Comparison of ENCODE assay signal across 2 cellular contexts in the genomic region with DNA sequence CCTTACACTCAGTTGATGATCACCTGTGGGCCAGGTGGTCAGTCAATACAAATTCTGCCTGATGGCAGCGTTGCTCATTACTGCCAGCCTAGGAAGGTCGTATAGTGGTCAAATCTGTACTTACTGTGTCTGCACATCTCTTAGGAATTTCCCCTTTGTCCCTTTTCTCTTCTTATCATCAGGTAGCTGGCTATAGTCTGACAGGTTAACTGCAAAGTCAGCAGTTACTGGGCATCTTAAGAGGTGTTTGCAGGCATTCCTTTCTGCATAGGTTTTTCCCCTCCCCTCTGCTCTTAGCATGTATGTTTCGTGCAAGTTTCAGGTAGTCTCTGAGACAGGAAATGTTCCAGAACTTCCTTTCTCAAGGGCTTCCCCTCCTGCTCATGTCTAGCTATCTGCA.
A peak's percentile ranks its signal among the peaks of the same experiment; 100 is the strongest.
TF ChIP-seq lines count a peak whose summit lies in the region.

No MANE protein-coding gene starts in this region.

TF ChIP-seq in A549, 52 proteins besides CTCF, POLR2A, EP300 and RAD21 (continued from another document):
- TF ChIP-seq MAFK (IDR thresholded peaks at IDR 0.05; ENCODE audit: partially characterized antibody) (peak; percentile 63), SMC3 (IDR thresholded peaks at IDR 0.05) (no peak)
- TF ChIP-seq, protein P1, sequence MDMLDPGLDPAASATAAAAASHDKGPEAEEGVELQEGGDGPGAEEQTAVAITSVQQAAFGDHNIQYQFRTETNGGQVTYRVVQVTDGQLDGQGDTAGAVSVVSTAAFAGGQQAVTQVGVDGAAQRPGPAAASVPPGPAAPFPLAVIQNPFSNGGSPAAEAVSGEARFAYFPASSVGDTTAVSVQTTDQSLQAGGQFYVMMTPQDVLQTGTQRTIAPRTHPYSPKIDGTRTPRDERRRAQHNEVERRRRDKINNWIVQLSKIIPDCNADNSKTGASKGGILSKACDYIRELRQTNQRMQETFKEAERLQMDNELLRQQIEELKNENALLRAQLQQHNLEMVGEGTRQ (IDR thresholded peaks at IDR 0.05) = no peak

TF ChIP-seq in GM23338, 12 proteins besides CTCF, POLR2A, EP300 and RAD21 (continued from another document):
- TF ChIP-seq, protein P2, sequence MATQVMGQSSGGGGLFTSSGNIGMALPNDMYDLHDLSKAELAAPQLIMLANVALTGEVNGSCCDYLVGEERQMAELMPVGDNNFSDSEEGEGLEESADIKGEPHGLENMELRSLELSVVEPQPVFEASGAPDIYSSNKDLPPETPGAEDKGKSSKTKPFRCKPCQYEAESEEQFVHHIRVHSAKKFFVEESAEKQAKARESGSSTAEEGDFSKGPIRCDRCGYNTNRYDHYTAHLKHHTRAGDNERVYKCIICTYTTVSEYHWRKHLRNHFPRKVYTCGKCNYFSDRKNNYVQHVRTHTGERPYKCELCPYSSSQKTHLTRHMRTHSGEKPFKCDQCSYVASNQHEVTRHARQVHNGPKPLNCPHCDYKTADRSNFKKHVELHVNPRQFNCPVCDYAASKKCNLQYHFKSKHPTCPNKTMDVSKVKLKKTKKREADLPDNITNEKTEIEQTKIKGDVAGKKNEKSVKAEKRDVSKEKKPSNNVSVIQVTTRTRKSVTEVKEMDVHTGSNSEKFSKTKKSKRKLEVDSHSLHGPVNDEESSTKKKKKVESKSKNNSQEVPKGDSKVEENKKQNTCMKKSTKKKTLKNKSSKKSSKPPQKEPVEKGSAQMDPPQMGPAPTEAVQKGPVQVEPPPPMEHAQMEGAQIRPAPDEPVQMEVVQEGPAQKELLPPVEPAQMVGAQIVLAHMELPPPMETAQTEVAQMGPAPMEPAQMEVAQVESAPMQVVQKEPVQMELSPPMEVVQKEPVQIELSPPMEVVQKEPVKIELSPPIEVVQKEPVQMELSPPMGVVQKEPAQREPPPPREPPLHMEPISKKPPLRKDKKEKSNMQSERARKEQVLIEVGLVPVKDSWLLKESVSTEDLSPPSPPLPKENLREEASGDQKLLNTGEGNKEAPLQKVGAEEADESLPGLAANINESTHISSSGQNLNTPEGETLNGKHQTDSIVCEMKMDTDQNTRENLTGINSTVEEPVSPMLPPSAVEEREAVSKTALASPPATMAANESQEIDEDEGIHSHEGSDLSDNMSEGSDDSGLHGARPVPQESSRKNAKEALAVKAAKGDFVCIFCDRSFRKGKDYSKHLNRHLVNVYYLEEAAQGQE (IDR thresholded peaks at IDR 0.05; ENCODE audit: unreplicated experiment) = no peak
- TF ChIP-seq, protein P3, sequence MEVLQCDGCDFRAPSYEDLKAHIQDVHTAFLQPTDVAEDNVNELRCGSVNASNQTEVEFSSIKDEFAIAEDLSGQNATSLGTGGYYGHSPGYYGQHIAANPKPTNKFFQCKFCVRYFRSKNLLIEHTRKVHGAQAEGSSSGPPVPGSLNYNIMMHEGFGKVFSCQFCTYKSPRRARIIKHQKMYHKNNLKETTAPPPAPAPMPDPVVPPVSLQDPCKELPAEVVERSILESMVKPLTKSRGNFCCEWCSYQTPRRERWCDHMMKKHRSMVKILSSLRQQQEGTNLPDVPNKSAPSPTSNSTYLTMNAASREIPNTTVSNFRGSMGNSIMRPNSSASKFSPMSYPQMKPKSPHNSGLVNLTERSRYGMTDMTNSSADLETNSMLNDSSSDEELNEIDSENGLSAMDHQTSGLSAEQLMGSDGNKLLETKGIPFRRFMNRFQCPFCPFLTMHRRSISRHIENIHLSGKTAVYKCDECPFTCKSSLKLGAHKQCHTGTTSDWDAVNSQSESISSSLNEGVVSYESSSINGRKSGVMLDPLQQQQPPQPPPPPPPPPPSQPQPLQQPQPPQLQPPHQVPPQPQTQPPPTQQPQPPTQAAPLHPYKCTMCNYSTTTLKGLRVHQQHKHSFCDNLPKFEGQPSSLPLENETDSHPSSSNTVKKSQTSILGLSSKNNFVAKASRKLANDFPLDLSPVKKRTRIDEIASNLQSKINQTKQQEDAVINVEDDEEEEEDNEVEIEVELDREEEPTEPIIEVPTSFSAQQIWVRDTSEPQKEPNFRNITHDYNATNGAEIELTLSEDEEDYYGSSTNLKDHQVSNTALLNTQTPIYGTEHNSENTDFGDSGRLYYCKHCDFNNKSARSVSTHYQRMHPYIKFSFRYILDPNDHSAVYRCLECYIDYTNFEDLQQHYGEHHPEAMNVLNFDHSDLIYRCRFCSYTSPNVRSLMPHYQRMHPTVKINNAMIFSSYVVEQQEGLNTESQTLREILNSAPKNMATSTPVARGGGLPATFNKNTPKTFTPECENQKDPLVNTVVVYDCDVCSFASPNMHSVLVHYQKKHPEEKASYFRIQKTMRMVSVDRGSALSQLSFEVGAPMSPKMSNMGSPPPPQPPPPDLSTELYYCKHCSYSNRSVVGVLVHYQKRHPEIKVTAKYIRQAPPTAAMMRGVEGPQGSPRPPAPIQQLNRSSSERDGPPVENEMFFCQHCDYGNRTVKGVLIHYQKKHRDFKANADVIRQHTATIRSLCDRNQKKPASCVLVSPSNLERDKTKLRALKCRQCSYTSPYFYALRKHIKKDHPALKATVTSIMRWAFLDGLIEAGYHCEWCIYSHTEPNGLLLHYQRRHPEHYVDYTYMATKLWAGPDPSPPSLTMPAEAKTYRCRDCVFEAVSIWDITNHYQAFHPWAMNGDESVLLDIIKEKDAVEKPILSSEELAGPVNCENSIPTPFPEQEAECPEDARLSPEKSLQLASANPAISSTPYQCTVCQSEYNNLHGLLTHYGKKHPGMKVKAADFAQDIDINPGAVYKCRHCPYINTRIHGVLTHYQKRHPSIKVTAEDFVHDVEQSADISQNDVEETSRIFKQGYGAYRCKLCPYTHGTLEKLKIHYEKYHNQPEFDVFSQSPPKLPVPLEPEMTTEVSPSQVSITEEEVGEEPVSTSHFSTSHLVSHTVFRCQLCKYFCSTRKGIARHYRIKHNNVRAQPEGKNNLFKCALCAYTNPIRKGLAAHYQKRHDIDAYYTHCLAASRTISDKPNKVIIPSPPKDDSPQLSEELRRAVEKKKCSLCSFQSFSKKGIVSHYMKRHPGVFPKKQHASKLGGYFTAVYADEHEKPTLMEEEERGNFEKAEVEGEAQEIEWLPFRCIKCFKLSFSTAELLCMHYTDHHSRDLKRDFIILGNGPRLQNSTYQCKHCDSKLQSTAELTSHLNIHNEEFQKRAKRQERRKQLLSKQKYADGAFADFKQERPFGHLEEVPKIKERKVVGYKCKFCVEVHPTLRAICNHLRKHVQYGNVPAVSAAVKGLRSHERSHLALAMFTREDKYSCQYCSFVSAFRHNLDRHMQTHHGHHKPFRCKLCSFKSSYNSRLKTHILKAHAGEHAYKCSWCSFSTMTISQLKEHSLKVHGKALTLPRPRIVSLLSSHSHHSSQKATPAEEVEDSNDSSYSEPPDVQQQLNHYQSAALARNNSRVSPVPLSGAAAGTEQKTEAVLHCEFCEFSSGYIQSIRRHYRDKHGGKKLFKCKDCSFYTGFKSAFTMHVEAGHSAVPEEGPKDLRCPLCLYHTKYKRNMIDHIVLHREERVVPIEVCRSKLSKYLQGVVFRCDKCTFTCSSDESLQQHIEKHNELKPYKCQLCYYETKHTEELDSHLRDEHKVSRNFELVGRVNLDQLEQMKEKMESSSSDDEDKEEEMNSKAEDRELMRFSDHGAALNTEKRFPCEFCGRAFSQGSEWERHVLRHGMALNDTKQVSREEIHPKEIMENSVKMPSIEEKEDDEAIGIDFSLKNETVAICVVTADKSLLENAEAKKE (CRISPR knock-in tag; IDR thresholded peaks at IDR 0.05) = no peak
- TF ChIP-seq JUNB (IDR thresholded peaks at IDR 0.05; ENCODE audit: unreplicated experiment) (no peak), ZNF331 (CRISPR knock-in tag; IDR thresholded peaks at IDR 0.05; ENCODE audit: low read depth) (no peak), STAT1 (IDR thresholded peaks at IDR 0.05; ENCODE audit: unreplicated experiment) (no peak), EZH2phosphoT487 (IDR thresholded peaks at IDR 0.05; ENCODE audit: unreplicated experiment) (no peak), ZNF114 (CRISPR knock-in tag; IDR thresholded peaks at IDR 0.05) (no peak)
